18 cellular contexts compared by ENCODE assay signal in the genomic region with DNA sequence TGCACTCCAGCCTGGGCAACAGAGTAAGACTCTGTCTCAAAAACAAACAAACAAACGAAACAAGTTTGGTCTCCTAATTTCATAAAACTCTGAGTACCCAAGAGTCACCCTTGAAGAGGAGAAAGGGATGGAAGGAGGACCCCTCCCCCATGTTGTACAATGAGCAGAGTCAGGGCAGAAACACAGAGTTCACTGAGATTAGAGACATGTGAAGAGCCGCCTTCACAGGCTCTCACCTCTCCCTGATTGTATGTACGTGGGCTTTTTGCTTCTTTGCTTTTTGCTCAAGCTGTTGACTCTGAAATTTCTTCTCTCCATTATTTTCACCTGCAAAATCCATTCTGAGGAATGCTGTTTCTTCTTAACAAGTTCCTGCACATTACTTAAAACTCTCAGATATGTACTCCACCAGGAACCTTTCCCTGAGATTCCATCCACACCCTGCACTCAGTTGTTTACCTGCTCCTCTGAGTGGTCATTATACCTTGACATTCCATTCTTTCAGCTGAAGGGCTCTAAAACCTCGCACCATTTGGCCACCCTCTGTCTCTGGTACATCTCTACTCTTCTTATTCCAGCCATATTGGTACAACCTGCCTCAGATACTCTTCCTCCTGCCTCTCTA. TPM values are rescaled to one million over a fixed set of nuclear protein-coding genes. Genes with fewer than 3 reads are reported as not detected.
DNase-seq lines count a peak whose midpoint lies in the region; ATAC-seq and TF ChIP-seq lines count a peak whose summit lies in the region.
"Had no signal": no experiment of that assay in that cellular context is flagged by ENCODE, and none has a peak within 500 bp of the region (broad histone marks: within the 10 kb centered on the region; RNA-seq: fewer than 3 reads in every experiment).

No MANE protein-coding gene starts in this region.

- TF ChIP-seq CTCF in Caco-2 (IDR thresholded peaks at IDR 0.05; ENCODE audit: insufficient read depth in 1 of 2, low read depth in 1 of 2, low read length in 1 of 2, severe bottlenecking in 1 of 2, unreplicated experiment in 1 of 2) (no peak), left lung (IDR thresholded peaks at IDR 0.05) (no peak), type B pancreatic cell (conservative IDR thresholded peaks at IDR 0.05) (no peak)

- H3K79me1 ChIP-seq in mesenchymal stem cell (replicated peaks; ENCODE audit: low read length, poor library complexity, severe bottlenecking) = no peaks in the 10 kb centered on the region

- H3K23ac ChIP-seq in mesenchymal stem cell (ENCODE audit: low read length in 2 of 2) = no peak overlapping the region

- H2AFZ ChIP-seq in mesenchymal stem cell (ENCODE audit: low read depth, low read length) = no peak overlapping the region

- POLR2A ChIA-PET in Caco-2 (lab: Charles Lee) = no interaction called here

- CTCF ChIA-PET in Caco-2 (lab: Charles Lee) = no interaction called here

- H3K36me3 ChIP-seq in Caco-2 (ENCODE audit: control insufficient read depth, insufficient read depth, low read length) (no peaks in the 10 kb centered on the region), left lung (no peaks in the 10 kb centered on the region), mesenchymal stem cell (ENCODE audit: control insufficient read depth in 1 of 2, insufficient read depth in 2 of 2, low read depth in 1 of 2, low read length in 2 of 2) (no peaks in the 10 kb centered on the region)

- H2AK5ac ChIP-seq in mesenchymal stem cell (ENCODE audit: low read length, severe bottlenecking) = no peak overlapping the region

- H2BK12ac ChIP-seq in mesenchymal stem cell (ENCODE audit: low read length in 2 of 2) = peak overlapping the region; percentile 9 to 60

- no peak overlapping the region for H2BK120ac ChIP-seq in mesenchymal stem cell (ENCODE audit: low read depth, low read length)

- no peak overlapping the region for H3K4ac ChIP-seq in mesenchymal stem cell (ENCODE audit: low read depth in 1 of 2, low read length in 2 of 2)

- ATAC-seq in left lung (peak; percentile 56), GM19455 (IDR thresholded peaks at IDR 0.05; ENCODE audit: unreplicated experiment) (no peak)
- ATAC-seq: A549 had no signal

- H2BK15ac ChIP-seq in mesenchymal stem cell (ENCODE audit: low read depth, poor library complexity, severe bottlenecking) = no peak overlapping the region

- no TSS peak for BruUV-seq in Caco-2 (replicated peaks; lab: Mats Ljungman, UMichigan)

- H4K91ac ChIP-seq in mesenchymal stem cell (ENCODE audit: low read length) = no peak overlapping the region

- no peaks in the 10 kb centered on the region for H3K27me3 Mint-ChIP-seq in Caco-2 (ENCODE audit: insufficient read depth, unreplicated experiment)
- H3K27me3 Mint-ChIP-seq in type B pancreatic cell = peaks cover 12% of the 10 kb centered on the region

- H3K27ac Mint-ChIP-seq in Caco-2 (ENCODE audit: unreplicated experiment) (peak overlapping the region; percentile 25), type B pancreatic cell (peak overlapping the region; percentile 42)
- H3K27ac Mint-ChIP-seq: CD4-positive, alpha-beta T cell; H9 had no signal

- H3K27ac ChIP-seq in left lung (peak overlapping the region; percentile 13 to 56), mesenchymal stem cell (ENCODE audit: low read length, poor library complexity, severe bottlenecking) (no peak overlapping the region), caudate nucleus (ENCODE audit: low read depth, low read length) (no peak overlapping the region)
- H3K27ac ChIP-seq: 22Rv1, A549, C4-2B, HL-60 had no signal

- 92% methylated on average over 4 of the region's 4 CpGs for WGBS in mesenchymal stem cell

- H4K8ac ChIP-seq in mesenchymal stem cell (ENCODE audit: low read length) = no peak overlapping the region

- no peak overlapping the region for H3K14ac ChIP-seq in mesenchymal stem cell (ENCODE audit: low read length in 2 of 2)

- H2BK5ac ChIP-seq in mesenchymal stem cell (ENCODE audit: low read depth, low read length, poor library complexity, severe bottlenecking) = no peak overlapping the region

- no peaks in the 10 kb centered on the region for H3K9me3 ChIP-seq in Caco-2
- H3K9me3 ChIP-seq in left lung = no peaks in the 10 kb centered on the region
- H3K9me3 ChIP-seq in mesenchymal stem cell (ENCODE audit: control insufficient read depth, low read length) = no peaks in the 10 kb centered on the region
- H3K9me3 ChIP-seq: A549 had no signal

- no peak overlapping the region for H3K9ac ChIP-seq in mesenchymal stem cell (ENCODE audit: low read length)

- peaks cover 35% of the 10 kb centered on the region for H3K4me1 ChIP-seq in Caco-2
- H3K4me1 ChIP-seq in left lung = peaks cover 13 to 31% of the 10 kb centered on the region in 2 donors
- peaks cover 6% of the 10 kb centered on the region for H3K4me1 ChIP-seq in mesenchymal stem cell (ENCODE audit: control insufficient read depth, insufficient read depth, low read depth, low read length)

- H3K4me3 ChIP-seq in Caco-2 (ENCODE audit: low read depth, low read length) = no peak overlapping the region
- H3K4me3 ChIP-seq in left lung = no peak overlapping the region
- H3K4me3 ChIP-seq in mesenchymal stem cell (ENCODE audit: insufficient read depth in 1 of 2, low read depth in 1 of 2, low read length in 2 of 2) = no peak overlapping the region
- H3K4me3 ChIP-seq: A549 had no signal

- no peak overlapping the region for H3K4me2 ChIP-seq in mesenchymal stem cell (ENCODE audit: low read length, poor library complexity, severe bottlenecking)
- H3K4me2 ChIP-seq: A549 had no signal

- H3K36me3 Mint-ChIP-seq in Caco-2 (ENCODE audit: insufficient read depth, unreplicated experiment) = peaks cover 11% of the 10 kb centered on the region
- H3K36me3 Mint-ChIP-seq in type B pancreatic cell = no peaks in the 10 kb centered on the region

- H3K9me3 Mint-ChIP-seq in Caco-2 (ENCODE audit: unreplicated experiment) (peaks cover 7% of the 10 kb centered on the region), type B pancreatic cell (peaks cover 11% of the 10 kb centered on the region)
- H3K9me3 Mint-ChIP-seq: CD4-positive, alpha-beta T cell; H9 had no signal

- H3K4me1 Mint-ChIP-seq in Caco-2 (ENCODE audit: low read depth, unreplicated experiment) (peaks cover 56% of the 10 kb centered on the region), type B pancreatic cell (ENCODE audit: unreplicated experiment) (peaks cover 28% of the 10 kb centered on the region)

- no peak overlapping the region for H3K18ac ChIP-seq in mesenchymal stem cell (ENCODE audit: low read depth in 1 of 2, low read length in 2 of 2)

- DNase-seq in Caco-2 (no peak), left lung (no peak), mesenchymal stem cell (no peak), type B pancreatic cell (ENCODE audit: extremely low spot score, unreplicated experiment) (no peak), ureter (ENCODE audit: low spot score) (no peak), caudate nucleus (lab: John Stamatoyannopoulos, UW) (no peak), putamen (ENCODE audit: low spot score) (no peak)
- DNase-seq: AML-193; CD4-positive, alpha-beta T cell; DMS79 treated with DMSO at 0.1 percent for 48 hours; GF-D8; GOT3; H9 had no signal

- H3K27me3 ChIP-seq in Caco-2 (replicated peaks; ENCODE audit: control insufficient read depth, insufficient read depth, low read length) = no peaks in the 10 kb centered on the region
- no peaks in the 10 kb centered on the region for H3K27me3 ChIP-seq in left lung
- no peaks in the 10 kb centered on the region for H3K27me3 ChIP-seq in mesenchymal stem cell (ENCODE audit: control insufficient read depth in 1 of 2, insufficient read depth in 1 of 2, low read length in 2 of 2)

- H3K4me3 Mint-ChIP-seq in Caco-2 (ENCODE audit: unreplicated experiment) (peak overlapping the region; percentile 2), type B pancreatic cell (no peak overlapping the region)
- H3K4me3 Mint-ChIP-seq: CD4-positive, alpha-beta T cell; H9 had no signal

- intact Hi-C loops in Caco-2 (cut with micrococcal nuclease; ENCODE audit: unreplicated experiment) = loop anchor here (5.0 kb wide), 1 partner anchor 90 kb away; no protein-coding TSS in a partner anchor
- intact Hi-C loops in left lung (cut with DNase I) = no loop called here

RNA-seq across cellular contexts. Expression of gene ABCA1, which starts 44.4 kb away (rescaled TPM):
- total RNA-seq in Caco-2 (2022) = 14.0 and 20.7 TPM in 2 replicates
- total RNA-seq in left lung = 10 to 100 TPM; 40.5 to 53.0 TPM
- polyA plus RNA-seq in mesenchymal stem cell (2013, experiment 1 of 2) = 27.2 TPM
- 25.4 TPM for polyA plus RNA-seq in mesenchymal stem cell (2013, experiment 2 of 2)
- 16.2 and 20.8 TPM in 2 replicates for total RNA-seq in type B pancreatic cell (ENCODE audit: low replicate concordance)
- 33.4 TPM for total RNA-seq in ureter

Comparison
In these comparisons a context has a peak if more than half of its experiments do, and no peak if none do; other contexts are left out.
1. H3K27ac ChIP-seq: peak in left lung (2 of 2); none in mesenchymal stem cell (single experiment) and caudate nucleus (single experiment).